In the genomic region with DNA sequence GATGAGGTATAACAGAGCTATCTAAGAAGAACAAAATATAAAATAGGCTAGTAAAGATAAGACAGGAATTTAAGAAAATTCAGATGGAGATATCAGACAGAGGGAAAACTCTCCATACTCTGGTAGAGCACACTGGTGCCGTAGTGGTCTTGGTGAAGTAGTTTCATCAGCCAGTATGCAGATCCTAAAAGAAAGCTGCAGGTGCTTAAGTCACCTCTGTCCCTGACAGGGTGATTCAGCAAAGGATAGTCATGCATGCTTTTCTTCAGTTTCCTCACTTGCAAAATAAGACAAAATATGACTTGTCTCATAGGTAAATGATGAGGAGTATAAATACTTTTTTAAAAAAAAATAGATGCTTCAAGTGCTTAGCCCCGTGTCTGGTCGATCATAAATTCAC, we compare ENCODE assay signal across 1 cellular context.
TF ChIP-seq lines count a peak whose summit lies in the region.

No MANE protein-coding gene starts in this region.

TF ChIP-seq in WTC11, 78 proteins besides CTCF, POLR2A, EP300 and RAD21 (continued from another document):
- TF ChIP-seq, protein P1, sequence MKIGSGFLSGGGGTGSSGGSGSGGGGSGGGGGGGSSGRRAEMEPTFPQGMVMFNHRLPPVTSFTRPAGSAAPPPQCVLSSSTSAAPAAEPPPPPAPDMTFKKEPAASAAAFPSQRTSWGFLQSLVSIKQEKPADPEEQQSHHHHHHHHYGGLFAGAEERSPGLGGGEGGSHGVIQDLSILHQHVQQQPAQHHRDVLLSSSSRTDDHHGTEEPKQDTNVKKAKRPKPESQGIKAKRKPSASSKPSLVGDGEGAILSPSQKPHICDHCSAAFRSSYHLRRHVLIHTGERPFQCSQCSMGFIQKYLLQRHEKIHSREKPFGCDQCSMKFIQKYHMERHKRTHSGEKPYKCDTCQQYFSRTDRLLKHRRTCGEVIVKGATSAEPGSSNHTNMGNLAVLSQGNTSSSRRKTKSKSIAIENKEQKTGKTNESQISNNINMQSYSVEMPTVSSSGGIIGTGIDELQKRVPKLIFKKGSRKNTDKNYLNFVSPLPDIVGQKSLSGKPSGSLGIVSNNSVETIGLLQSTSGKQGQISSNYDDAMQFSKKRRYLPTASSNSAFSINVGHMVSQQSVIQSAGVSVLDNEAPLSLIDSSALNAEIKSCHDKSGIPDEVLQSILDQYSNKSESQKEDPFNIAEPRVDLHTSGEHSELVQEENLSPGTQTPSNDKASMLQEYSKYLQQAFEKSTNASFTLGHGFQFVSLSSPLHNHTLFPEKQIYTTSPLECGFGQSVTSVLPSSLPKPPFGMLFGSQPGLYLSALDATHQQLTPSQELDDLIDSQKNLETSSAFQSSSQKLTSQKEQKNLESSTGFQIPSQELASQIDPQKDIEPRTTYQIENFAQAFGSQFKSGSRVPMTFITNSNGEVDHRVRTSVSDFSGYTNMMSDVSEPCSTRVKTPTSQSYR (CRISPR knock-in tag; IDR thresholded peaks at IDR 0.05): no peak
- TF ChIP-seq, protein P2, sequence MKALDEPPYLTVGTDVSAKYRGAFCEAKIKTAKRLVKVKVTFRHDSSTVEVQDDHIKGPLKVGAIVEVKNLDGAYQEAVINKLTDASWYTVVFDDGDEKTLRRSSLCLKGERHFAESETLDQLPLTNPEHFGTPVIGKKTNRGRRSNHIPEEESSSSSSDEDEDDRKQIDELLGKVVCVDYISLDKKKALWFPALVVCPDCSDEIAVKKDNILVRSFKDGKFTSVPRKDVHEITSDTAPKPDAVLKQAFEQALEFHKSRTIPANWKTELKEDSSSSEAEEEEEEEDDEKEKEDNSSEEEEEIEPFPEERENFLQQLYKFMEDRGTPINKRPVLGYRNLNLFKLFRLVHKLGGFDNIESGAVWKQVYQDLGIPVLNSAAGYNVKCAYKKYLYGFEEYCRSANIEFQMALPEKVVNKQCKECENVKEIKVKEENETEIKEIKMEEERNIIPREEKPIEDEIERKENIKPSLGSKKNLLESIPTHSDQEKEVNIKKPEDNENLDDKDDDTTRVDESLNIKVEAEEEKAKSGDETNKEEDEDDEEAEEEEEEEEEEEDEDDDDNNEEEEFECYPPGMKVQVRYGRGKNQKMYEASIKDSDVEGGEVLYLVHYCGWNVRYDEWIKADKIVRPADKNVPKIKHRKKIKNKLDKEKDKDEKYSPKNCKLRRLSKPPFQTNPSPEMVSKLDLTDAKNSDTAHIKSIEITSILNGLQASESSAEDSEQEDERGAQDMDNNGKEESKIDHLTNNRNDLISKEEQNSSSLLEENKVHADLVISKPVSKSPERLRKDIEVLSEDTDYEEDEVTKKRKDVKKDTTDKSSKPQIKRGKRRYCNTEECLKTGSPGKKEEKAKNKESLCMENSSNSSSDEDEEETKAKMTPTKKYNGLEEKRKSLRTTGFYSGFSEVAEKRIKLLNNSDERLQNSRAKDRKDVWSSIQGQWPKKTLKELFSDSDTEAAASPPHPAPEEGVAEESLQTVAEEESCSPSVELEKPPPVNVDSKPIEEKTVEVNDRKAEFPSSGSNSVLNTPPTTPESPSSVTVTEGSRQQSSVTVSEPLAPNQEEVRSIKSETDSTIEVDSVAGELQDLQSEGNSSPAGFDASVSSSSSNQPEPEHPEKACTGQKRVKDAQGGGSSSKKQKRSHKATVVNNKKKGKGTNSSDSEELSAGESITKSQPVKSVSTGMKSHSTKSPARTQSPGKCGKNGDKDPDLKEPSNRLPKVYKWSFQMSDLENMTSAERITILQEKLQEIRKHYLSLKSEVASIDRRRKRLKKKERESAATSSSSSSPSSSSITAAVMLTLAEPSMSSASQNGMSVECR (CRISPR knock-in tag; IDR thresholded peaks at IDR 0.05; ENCODE audit: borderline replicate concordance): no peak
- TF ChIP-seq, protein P3, sequence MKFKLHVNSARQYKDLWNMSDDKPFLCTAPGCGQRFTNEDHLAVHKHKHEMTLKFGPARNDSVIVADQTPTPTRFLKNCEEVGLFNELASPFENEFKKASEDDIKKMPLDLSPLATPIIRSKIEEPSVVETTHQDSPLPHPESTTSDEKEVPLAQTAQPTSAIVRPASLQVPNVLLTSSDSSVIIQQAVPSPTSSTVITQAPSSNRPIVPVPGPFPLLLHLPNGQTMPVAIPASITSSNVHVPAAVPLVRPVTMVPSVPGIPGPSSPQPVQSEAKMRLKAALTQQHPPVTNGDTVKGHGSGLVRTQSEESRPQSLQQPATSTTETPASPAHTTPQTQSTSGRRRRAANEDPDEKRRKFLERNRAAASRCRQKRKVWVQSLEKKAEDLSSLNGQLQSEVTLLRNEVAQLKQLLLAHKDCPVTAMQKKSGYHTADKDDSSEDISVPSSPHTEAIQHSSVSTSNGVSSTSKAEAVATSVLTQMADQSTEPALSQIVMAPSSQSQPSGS (CRISPR knock-in tag; IDR thresholded peaks at IDR 0.05; ENCODE audit: borderline replicate concordance, low read depth): no peak
- no peak for TF ChIP-seq IRF2 (CRISPR knock-in tag; IDR thresholded peaks at IDR 0.05; ENCODE audit: borderline replicate concordance, low read depth)
- TF ChIP-seq OVOL2 (CRISPR knock-in tag; IDR thresholded peaks at IDR 0.05; ENCODE audit: borderline replicate concordance): no peak
- no peak for TF ChIP-seq SP1 (CRISPR knock-in tag; conservative IDR thresholded peaks at IDR 0.05)
- TF ChIP-seq, protein P4, sequence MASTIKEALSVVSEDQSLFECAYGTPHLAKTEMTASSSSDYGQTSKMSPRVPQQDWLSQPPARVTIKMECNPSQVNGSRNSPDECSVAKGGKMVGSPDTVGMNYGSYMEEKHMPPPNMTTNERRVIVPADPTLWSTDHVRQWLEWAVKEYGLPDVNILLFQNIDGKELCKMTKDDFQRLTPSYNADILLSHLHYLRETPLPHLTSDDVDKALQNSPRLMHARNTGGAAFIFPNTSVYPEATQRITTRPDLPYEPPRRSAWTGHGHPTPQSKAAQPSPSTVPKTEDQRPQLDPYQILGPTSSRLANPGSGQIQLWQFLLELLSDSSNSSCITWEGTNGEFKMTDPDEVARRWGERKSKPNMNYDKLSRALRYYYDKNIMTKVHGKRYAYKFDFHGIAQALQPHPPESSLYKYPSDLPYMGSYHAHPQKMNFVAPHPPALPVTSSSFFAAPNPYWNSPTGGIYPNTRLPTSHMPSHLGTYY (CRISPR knock-in tag; IDR thresholded peaks at IDR 0.05): no peak
- no peak for TF ChIP-seq NFYB (CRISPR knock-in tag; conservative IDR thresholded peaks at IDR 0.05; ENCODE audit: low read depth)
- no peak for TF ChIP-seq NFE2L1 (CRISPR knock-in tag; IDR thresholded peaks at IDR 0.05)
- TF ChIP-seq TEAD1 (CRISPR knock-in tag; IDR thresholded peaks at IDR 0.05): no peak
- TF ChIP-seq CREB1 (CRISPR knock-in tag; IDR thresholded peaks at IDR 0.05): no peak
- TF ChIP-seq, protein P5, sequence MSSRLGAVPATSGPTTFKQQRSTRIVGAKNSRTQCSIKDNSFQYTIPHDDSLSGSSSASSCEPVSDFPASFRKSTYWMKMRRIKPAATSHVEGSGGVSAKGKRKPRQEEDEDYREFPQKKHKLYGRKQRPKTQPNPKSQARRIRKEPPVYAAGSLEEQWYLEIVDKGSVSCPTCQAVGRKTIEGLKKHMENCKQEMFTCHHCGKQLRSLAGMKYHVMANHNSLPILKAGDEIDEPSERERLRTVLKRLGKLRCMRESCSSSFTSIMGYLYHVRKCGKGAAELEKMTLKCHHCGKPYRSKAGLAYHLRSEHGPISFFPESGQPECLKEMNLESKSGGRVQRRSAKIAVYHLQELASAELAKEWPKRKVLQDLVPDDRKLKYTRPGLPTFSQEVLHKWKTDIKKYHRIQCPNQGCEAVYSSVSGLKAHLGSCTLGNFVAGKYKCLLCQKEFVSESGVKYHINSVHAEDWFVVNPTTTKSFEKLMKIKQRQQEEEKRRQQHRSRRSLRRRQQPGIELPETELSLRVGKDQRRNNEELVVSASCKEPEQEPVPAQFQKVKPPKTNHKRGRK (CRISPR knock-in tag; IDR thresholded peaks at IDR 0.05; ENCODE audit: borderline replicate concordance): no peak
TF ChIP-seq in WTC11: peak in this region for 0.
